In genomic region chr16:10780628-10781027, GRCh38 we compare ENCODE assay signal across 20 cellular contexts. TPM values are rescaled to one million over a fixed set of nuclear protein-coding genes. Genes with fewer than 3 reads are reported as not detected.
"Had no signal": no experiment of that assay in that cellular context is flagged by ENCODE, and none has a peak within 500 bp of the region (broad histone marks: within the 10 kb centered on the region; RNA-seq: fewer than 3 reads in every experiment).

No MANE protein-coding gene starts in this region.

- H3K36me3 ChIP-seq: esophagus muscularis mucosa, gastrocnemius medialis, pancreas, tibial artery, upper lobe of left lung, uterus had no signal

- ATAC-seq: gastrocnemius medialis; left lobe of liver; natural killer cell treated with Interleukin-12 subunit alpha and Interleukin-12 subunit beta and Interleukin-15 and Interleukin-18, amount 100 ng/mL, for 72 hours; pancreas; right cardiac atrium had no signal

- H3K27me3 ChIP-seq: dorsolateral prefrontal cortex, esophagus muscularis mucosa, gastrocnemius medialis, pancreas, tibial artery, upper lobe of left lung, uterus had no signal

- H3K27ac ChIP-seq: coronary artery, dorsolateral prefrontal cortex, epithelial cell of prostate, esophagus muscularis mucosa, gastrocnemius medialis, pancreas, tibial artery, upper lobe of left lung, uterus had no signal

- FAIRE-seq: endometrium, pancreas, small intestine had no signal

- DNase-seq: dorsolateral prefrontal cortex; effector memory CD4-positive, alpha-beta T cell; gastrocnemius medialis; islet precursor cell; occipital lobe; pancreas; right cardiac atrium; small intestine; stimulated activated CD4-positive, alpha-beta T cell treated with anti-CD3 and anti-CD28 coated beads, Interleukin-12 subunit alpha, Interleukin-12 subunit beta, amount 100 ng/mL, for 4 hours; stimulated activated CD4-positive, alpha-beta T cell treated with anti-CD3 and anti-CD28 coated beads, Interleukin-2, amount 100 ng/mL, for 48 hours; tibial artery; upper lobe of left lung; uterus had no signal

- H3K4me1 ChIP-seq: esophagus muscularis mucosa, gastrocnemius medialis, pancreas, tibial artery, upper lobe of left lung, uterus had no signal

- H3K9me3 ChIP-seq: esophagus muscularis mucosa, gastrocnemius medialis, pancreas, tibial artery, upper lobe of left lung, uterus had no signal

- H3K4me3 ChIP-seq: coronary artery, dorsolateral prefrontal cortex, esophagus muscularis mucosa, gastrocnemius medialis, pancreas, tibial artery, upper lobe of left lung, uterus had no signal

RNA-seq across cellular contexts. Expression of gene TVP23A, which starts 38.0 kb away (rescaled TPM):
- total RNA-seq: fibroblast of villous mesenchyme, gastrocnemius medialis, left lobe of liver had no signal
